ENCODE assay signal across 8 cellular contexts in the genomic region with DNA sequence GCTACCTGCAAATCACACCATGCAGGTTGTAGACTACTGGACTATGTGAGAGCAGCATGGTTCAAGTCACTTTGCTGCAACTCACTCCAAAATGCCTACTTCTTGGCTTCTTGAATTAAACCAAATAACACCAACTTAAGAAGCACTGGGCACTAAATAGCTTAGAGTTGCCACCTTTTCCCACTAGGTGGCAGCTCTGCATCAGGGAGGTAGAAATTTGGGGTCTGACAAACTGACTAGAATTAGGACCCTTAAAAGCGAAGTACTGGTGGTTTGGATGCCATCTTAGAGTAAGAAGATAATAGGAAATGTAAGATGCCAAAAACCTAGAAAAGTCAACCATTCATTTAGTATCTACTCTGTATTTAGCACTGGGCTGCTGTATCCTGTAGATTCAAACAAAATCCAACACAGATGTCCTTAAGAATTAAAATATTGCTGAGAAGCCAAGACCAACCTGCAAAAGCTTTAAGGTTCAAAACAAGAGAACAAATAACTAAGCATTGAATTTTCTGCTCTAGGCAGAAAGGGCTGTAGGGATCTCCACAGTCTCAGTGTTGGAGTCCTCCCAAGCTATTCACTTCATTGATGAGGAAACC.
DNase-seq lines count a peak whose midpoint lies in the region; ATAC-seq and TF ChIP-seq lines count a peak whose summit lies in the region.

No MANE protein-coding gene starts in this region.

- DNase-seq in AG08396 (ENCODE audit: low spot score) (peak; percentile 20), SK-N-DZ (ENCODE audit: low spot score) (peak; percentile 49), iPS-NIHi11 (ENCODE audit: low spot score) (peak; percentile 65), GM19238 (ENCODE audit: insufficient read length, low spot score) (no peak), NCI-H128 (lab: John Stamatoyannopoulos, UW; ENCODE audit: unreplicated experiment) (no peak)

- TF ChIP-seq CTCF in GM12875 (IDR thresholded peaks at IDR 0.05; ENCODE audit: borderline replicate concordance, insufficient read depth, low read depth, low read length): peak; percentile 56

- ATAC-seq in HG02610 (IDR thresholded peaks at IDR 0.05; ENCODE audit: unreplicated experiment): no peak
- no peak for ATAC-seq in HG02973 (IDR thresholded peaks at IDR 0.05; ENCODE audit: unreplicated experiment)

- H3K4me3 ChIP-seq in GM12875 (ENCODE audit: low read depth, low read length): no peak overlapping the region

Comparison
In these comparisons a context has a peak if more than half of its experiments do, and no peak if none do; other contexts are left out.
1. DNase-seq: peak in AG08396 (single experiment), SK-N-DZ (single experiment) and iPS-NIHi11 (single experiment); none in GM19238 (single experiment) and NCI-H128 (single experiment).